23 cellular contexts compared by ENCODE assay signal in genomic region chr15:82624438-82624837, GRCh38. TPM values are rescaled to one million over a fixed set of nuclear protein-coding genes. Genes with fewer than 3 reads are reported as not detected.
"Had no signal": no experiment of that assay in that cellular context is flagged by ENCODE, and none has a peak within 500 bp of the region (broad histone marks: within the 10 kb centered on the region; RNA-seq: fewer than 3 reads in every experiment).

No MANE protein-coding gene starts in this region.

- DNase-seq: colonic mucosa; cortex of kidney; effector CD8-positive, alpha-beta T cell; effector memory CD8-positive, alpha-beta T cell; erythroblast; esophagus squamous epithelium; foreskin melanocyte; gastrocnemius medialis; glutamatergic neuron; head of caudate nucleus; heart right ventricle; hippocampal formation; left cardiac atrium; left lung; left ventricle myocardium superior; lower lobe of right lung; mesenchymal stem cell; mucosa of descending colon; naive B cell had no signal

- ATAC-seq: effector memory CD8-positive, alpha-beta T cell; esophagus mucosa; gastrocnemius medialis; heart right ventricle; left cardiac atrium; left lung; left ventricle myocardium superior; lower lobe of right lung; mucosa of descending colon had no signal

- H3K9me3 ChIP-seq: colonic mucosa, esophagus squamous epithelium, gastrocnemius medialis, heart right ventricle, left lung, lower lobe of right lung, mucosa of descending colon had no signal

- H3K4me3 ChIP-seq: colonic mucosa, esophagus squamous epithelium, gastrocnemius medialis, heart right ventricle, left lung, lower lobe of right lung, mucosa of descending colon had no signal

- H3K36me3 ChIP-seq: colonic mucosa, esophagus squamous epithelium, gastrocnemius medialis, heart right ventricle, left lung, lower lobe of right lung had no signal

- H3K4me1 ChIP-seq: colonic mucosa, esophagus squamous epithelium, gastrocnemius medialis, heart right ventricle, left lung, lower lobe of right lung had no signal

- H3K27ac ChIP-seq: colonic mucosa, epithelial cell of prostate, esophagus squamous epithelium, gastrocnemius medialis, heart right ventricle, left lung, lower lobe of right lung had no signal

- H3K27me3 ChIP-seq: colonic mucosa, esophagus squamous epithelium, gastrocnemius medialis had no signal

RNA-seq across cellular contexts. Expression of gene CPEB1, which starts 22.7 kb away (rescaled TPM):
- total RNA-seq: dermis microvascular lymphatic vessel endothelial cell, glomerular endothelial cell had no signal
